Comparison of ENCODE assay signal across 32 cellular contexts in the genomic region with DNA sequence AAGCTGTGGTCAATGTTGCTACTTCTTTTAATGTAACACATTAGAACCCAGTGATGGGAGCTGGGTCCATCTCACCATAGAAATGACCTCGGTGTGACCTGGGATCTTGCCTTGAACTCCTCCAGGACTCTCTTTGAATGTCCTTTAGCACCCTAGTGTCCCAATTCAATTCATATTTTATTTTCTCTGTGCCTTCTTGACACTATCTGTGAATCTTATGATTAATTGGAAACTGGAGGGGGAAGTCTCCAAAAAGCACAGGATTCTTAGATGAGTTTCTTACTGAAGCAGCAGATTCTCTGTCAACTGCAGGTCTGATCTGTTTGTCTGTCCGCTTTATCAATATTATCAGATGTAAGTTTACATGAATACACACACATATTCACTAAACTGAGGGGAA. TPM values are rescaled to one million over a fixed set of nuclear protein-coding genes. Genes with fewer than 3 reads are reported as not detected.
DNase-seq lines count a peak whose midpoint lies in the region; ATAC-seq and TF ChIP-seq lines count a peak whose summit lies in the region.
"Had no signal": no experiment of that assay in that cellular context is flagged by ENCODE, and none has a peak within 500 bp of the region (broad histone marks: within the 10 kb centered on the region; RNA-seq: fewer than 3 reads in every experiment).

No MANE protein-coding gene starts in this region.

- no peaks in the 10 kb centered on the region for H4K20me1 ChIP-seq in BLaER1 treated with 17β-estradiol and CSF1 and Interleukin-3, amounts not matched to agents 10 nM and 100 nM
- H4K20me1 ChIP-seq in osteoblast (ENCODE audit: insufficient read depth, low read length) = no peaks in the 10 kb centered on the region

- DNase-seq in activated CD4-positive, alpha-beta T cell treated with anti-CD3 and anti-CD28 coated beads, Interleukin-2, amount 10 ng/mL, durations not matched to agents 24 days and 14 days = no peak
- DNase-seq in activated CD4-positive, alpha-beta T cell treated with anti-CD3 and anti-CD28 coated beads for 1 hour = no peak
- no peak for DNase-seq in activated T-helper 2 cell treated with anti-CD3 and anti-CD28 coated beads, Interferon-gamma antibody, Interleukin-2, Interleukin-4, amounts not matched to agents 10 μg/mL and 5 μg/mL and 100 μg/mL, durations not matched to agents 14 hours and 24 hours and 36 hours (ENCODE audit: low spot score)
- DNase-seq in osteoblast (ENCODE audit: insufficient read length, low spot score, missing footprints) (no peak), NCI-H2029 treated with DMSO at 0.1 percent for 48 hours (lab: John Stamatoyannopoulos, UW) (no peak), pons (ENCODE audit: low spot score) (no peak)
- DNase-seq: activated CD4-positive, alpha-beta T cell treated with anti-CD3 and anti-CD28 coated beads for 4 hours; activated CD8-positive, alpha-beta memory T cell treated with anti-CD3 and anti-CD28 coated beads, Interleukin-2, amount 10 ng/mL, durations not matched to agents 7 days and 5 days; activated gamma-delta T cell; amniotic stem cell; Caco-2; DND-41; effector memory CD8-positive, alpha-beta T cell; foreskin melanocyte; immature natural killer cell; naive thymus-derived CD8-positive, alpha-beta T cell; NCI-H1105 treated with DMSO at 0.1 percent for 48 hours; NCI-H2029; NCI-H345; NCI-H748 treated with DMSO at 0.1 percent for 48 hours; pancreas; right cardiac atrium had no signal

- peaks cover 6% of the 10 kb centered on the region for H3K36me3 Mint-ChIP-seq in activated CD4-positive, alpha-beta T cell treated with anti-CD3 and anti-CD28 coated beads, Interleukin-2, amount 10 ng/mL, durations not matched to agents 24 days and 14 days (ENCODE audit: low read depth)
- H3K36me3 Mint-ChIP-seq in activated T-helper 2 cell treated with anti-CD3 and anti-CD28 coated beads, Interferon-gamma antibody, Interleukin-2, Interleukin-4, amounts not matched to agents 10 μg/mL and 5 μg/mL and 100 μg/mL, durations not matched to agents 14 hours and 24 hours and 36 hours (ENCODE audit: low read depth) = peaks cover 23% of the 10 kb centered on the region
- H3K36me3 Mint-ChIP-seq: activated CD8-positive, alpha-beta memory T cell treated with anti-CD3 and anti-CD28 coated beads, Interleukin-2, amount 10 ng/mL, durations not matched to agents 7 days and 5 days; immature natural killer cell; naive thymus-derived CD8-positive, alpha-beta T cell; type B pancreatic cell had no signal

- peak overlapping the region in 9 of 11 experiments; percentile 33 to 90 (median 85); a peak in 16 of 22 replicates for H3K9ac ChIP-seq in BLaER1 treated with 17β-estradiol and CSF1 and Interleukin-3, amounts not matched to agents 10 nM and 100 nM

- peaks cover 33% of the 10 kb centered on the region for H3K4me1 Mint-ChIP-seq in activated CD4-positive, alpha-beta T cell treated with anti-CD3 and anti-CD28 coated beads, Interleukin-2, amount 10 ng/mL, durations not matched to agents 24 days and 14 days
- peaks cover 49% of the 10 kb centered on the region for H3K4me1 Mint-ChIP-seq in activated T-helper 2 cell treated with anti-CD3 and anti-CD28 coated beads, Interferon-gamma antibody, Interleukin-2, Interleukin-4, amounts not matched to agents 10 μg/mL and 5 μg/mL and 100 μg/mL, durations not matched to agents 14 hours and 24 hours and 36 hours (ENCODE audit: low read depth)

- H3K36me3 ChIP-seq in BLaER1 treated with 17β-estradiol and CSF1 and Interleukin-3, amounts not matched to agents 10 nM and 100 nM = peaks cover 0 to 12% (median 0%) of the 10 kb centered on the region in 11 experiments; a peak in 3 of 22 replicates
- H3K36me3 ChIP-seq in osteoblast (ENCODE audit: insufficient read depth, low read length) = no peaks in the 10 kb centered on the region
- H3K36me3 ChIP-seq: HAP-1, pancreas had no signal

- peaks cover 0 to 27% (median 15%) of the 10 kb centered on the region in 11 experiments; a peak in 14 of 22 replicates for H3K9me3 ChIP-seq in BLaER1 treated with 17β-estradiol and CSF1 and Interleukin-3, amounts not matched to agents 10 nM and 100 nM (replicated peaks in 1 of 11)
- H3K9me3 ChIP-seq in osteoblast (ENCODE audit: low read depth, low read length) = no peaks in the 10 kb centered on the region
- H3K9me3 ChIP-seq: Caco-2, HAP-1, pancreas had no signal

- no peaks in the 10 kb centered on the region for H3K79me2 ChIP-seq in osteoblast (ENCODE audit: insufficient read depth, low read length)

- peak overlapping the region in 8 of 11 experiments; percentile 43 to 90 (median 80); a peak in 15 of 22 replicates for H3K4me2 ChIP-seq in BLaER1 treated with 17β-estradiol and CSF1 and Interleukin-3, amounts not matched to agents 10 nM and 100 nM
- H3K4me2 ChIP-seq in osteoblast (ENCODE audit: insufficient read depth, low read length) = peak overlapping the region; percentile 46

- no peak for TF ChIP-seq CTCF in osteoblast (IDR thresholded peaks at IDR 0.05; ENCODE audit: extremely low read depth, low read depth, low read length)

- H3K27me3 ChIP-seq in BLaER1 treated with 17β-estradiol and CSF1 and Interleukin-3, amounts not matched to agents 10 nM and 100 nM = no peaks in the 10 kb centered on the region
- H3K27me3 ChIP-seq in osteoblast (ENCODE audit: insufficient read depth, low read length) = no peaks in the 10 kb centered on the region
- H3K27me3 ChIP-seq: pancreas had no signal

- ATAC-seq in GM21360 (IDR thresholded peaks at IDR 0.05; ENCODE audit: unreplicated experiment) = no peak
- ATAC-seq: activated CD8-positive, alpha-beta memory T cell treated with anti-CD3 and anti-CD28 coated beads, Interleukin-2, amount 10 ng/mL, durations not matched to agents 7 days and 5 days; effector memory CD8-positive, alpha-beta T cell; GM12878; left lobe of liver; naive thymus-derived CD8-positive, alpha-beta T cell; right cardiac atrium had no signal

- peak overlapping the region; percentile 34 for H3K4me3 Mint-ChIP-seq in activated CD4-positive, alpha-beta T cell treated with anti-CD3 and anti-CD28 coated beads, Interleukin-2, amount 10 ng/mL, durations not matched to agents 24 days and 14 days
- H3K4me3 Mint-ChIP-seq in activated T-helper 2 cell treated with anti-CD3 and anti-CD28 coated beads, Interferon-gamma antibody, Interleukin-2, Interleukin-4, amounts not matched to agents 10 μg/mL and 5 μg/mL and 100 μg/mL, durations not matched to agents 14 hours and 24 hours and 36 hours (ENCODE audit: low read depth) = peak overlapping the region; percentile 67
- H3K4me3 Mint-ChIP-seq: activated CD8-positive, alpha-beta memory T cell treated with anti-CD3 and anti-CD28 coated beads, Interleukin-2, amount 10 ng/mL, durations not matched to agents 7 days and 5 days; B cell; effector memory CD8-positive, alpha-beta T cell; immature natural killer cell; naive thymus-derived CD8-positive, alpha-beta T cell; T-helper 1 cell treated with Interleukin-12 subunit alpha and Interleukin-12 subunit beta and Interleukin-4 antibody, amounts not matched to agents 30 μg/mL and 1 μg/mL, for 36 hours; type B pancreatic cell had no signal

- peaks cover 46 to 88% (median 83%) of the 10 kb centered on the region in 10 experiments for H3K4me1 ChIP-seq in BLaER1 treated with 17β-estradiol and CSF1 and Interleukin-3, amounts not matched to agents 10 nM and 100 nM
- H3K4me1 ChIP-seq in osteoblast (ENCODE audit: insufficient read depth, low read length) = peaks cover 32% of the 10 kb centered on the region
- H3K4me1 ChIP-seq: Caco-2, HAP-1, pancreas had no signal

- H3K4me3 ChIP-seq in BLaER1 treated with 17β-estradiol and CSF1 and Interleukin-3, amounts not matched to agents 10 nM and 100 nM = peak overlapping the region in 6 of 10 experiments; percentile 30 to 67 (median 54); a peak in 11 of 20 replicates
- no peak overlapping the region for H3K4me3 ChIP-seq in osteoblast (ENCODE audit: insufficient read depth, low read length)
- H3K4me3 ChIP-seq: GM12878, HAP-1, pancreas, SK-N-MC had no signal

- intact Hi-C loops in activated CD4-positive, alpha-beta T cell treated with anti-CD3 and anti-CD28 coated beads, Interleukin-2, amount 10 ng/mL, durations not matched to agents 24 days and 14 days (cut with micrococcal nuclease) = loop anchor here (5.0 kb wide), 2 partner anchors 37 to 108 kb away; no protein-coding TSS in a partner anchor
- intact Hi-C loops in activated T-helper 2 cell treated with anti-CD3 and anti-CD28 coated beads, Interferon-gamma antibody, Interleukin-2, Interleukin-4, amounts not matched to agents 10 μg/mL and 5 μg/mL and 100 μg/mL, durations not matched to agents 14 hours and 24 hours and 36 hours (cut with micrococcal nuclease) = loop anchor here (1.0 to 5.0 kb wide), 2 partner anchors 33 to 35 kb away; no protein-coding TSS in a partner anchor

- H3K27ac Mint-ChIP-seq in activated CD4-positive, alpha-beta T cell treated with anti-CD3 and anti-CD28 coated beads, Interleukin-2, amount 10 ng/mL, durations not matched to agents 24 days and 14 days = no peak overlapping the region
- peak overlapping the region; percentile 59 for H3K27ac Mint-ChIP-seq in activated T-helper 2 cell treated with anti-CD3 and anti-CD28 coated beads, Interferon-gamma antibody, Interleukin-2, Interleukin-4, amounts not matched to agents 10 μg/mL and 5 μg/mL and 100 μg/mL, durations not matched to agents 14 hours and 24 hours and 36 hours
- H3K27ac Mint-ChIP-seq: activated CD8-positive, alpha-beta memory T cell treated with anti-CD3 and anti-CD28 coated beads, Interleukin-2, amount 10 ng/mL, durations not matched to agents 7 days and 5 days; B cell; immature natural killer cell; naive thymus-derived CD8-positive, alpha-beta T cell; T-helper 1 cell treated with Interleukin-12 subunit alpha and Interleukin-12 subunit beta and Interleukin-4 antibody, amounts not matched to agents 30 μg/mL and 1 μg/mL, for 36 hours; type B pancreatic cell had no signal

- H3K9me3 Mint-ChIP-seq in activated CD4-positive, alpha-beta T cell treated with anti-CD3 and anti-CD28 coated beads, Interleukin-2, amount 10 ng/mL, durations not matched to agents 24 days and 14 days = no peaks in the 10 kb centered on the region
- H3K9me3 Mint-ChIP-seq in activated T-helper 2 cell treated with anti-CD3 and anti-CD28 coated beads, Interferon-gamma antibody, Interleukin-2, Interleukin-4, amounts not matched to agents 10 μg/mL and 5 μg/mL and 100 μg/mL, durations not matched to agents 14 hours and 24 hours and 36 hours = peaks cover 19% of the 10 kb centered on the region
- H3K9me3 Mint-ChIP-seq: effector memory CD8-positive, alpha-beta T cell; immature natural killer cell; naive thymus-derived CD8-positive, alpha-beta T cell; T-helper 1 cell treated with Interleukin-12 subunit alpha and Interleukin-12 subunit beta and Interleukin-4 antibody, amounts not matched to agents 30 μg/mL and 1 μg/mL, for 36 hours; type B pancreatic cell had no signal

- H2AFZ ChIP-seq in osteoblast (ENCODE audit: low read length) = no peak overlapping the region

- no peaks in the 10 kb centered on the region for H3K27me3 Mint-ChIP-seq in activated CD4-positive, alpha-beta T cell treated with anti-CD3 and anti-CD28 coated beads, Interleukin-2, amount 10 ng/mL, durations not matched to agents 24 days and 14 days
- H3K27me3 Mint-ChIP-seq in activated T-helper 2 cell treated with anti-CD3 and anti-CD28 coated beads, Interferon-gamma antibody, Interleukin-2, Interleukin-4, amounts not matched to agents 10 μg/mL and 5 μg/mL and 100 μg/mL, durations not matched to agents 14 hours and 24 hours and 36 hours (ENCODE audit: low read depth) = no peaks in the 10 kb centered on the region
- H3K27me3 Mint-ChIP-seq: activated CD8-positive, alpha-beta memory T cell treated with anti-CD3 and anti-CD28 coated beads, Interleukin-2, amount 10 ng/mL, durations not matched to agents 7 days and 5 days; B cell; type B pancreatic cell had no signal

- peak overlapping the region; percentile 95 to 100 (median 98); a peak in 21 of 22 replicates for H3K27ac ChIP-seq in BLaER1 treated with 17β-estradiol and CSF1 and Interleukin-3, amounts not matched to agents 10 nM and 100 nM
- H3K27ac ChIP-seq in osteoblast (ENCODE audit: low read depth, low read length) = no peak overlapping the region
- H3K27ac ChIP-seq: pancreas, SK-N-MC had no signal

RNA-seq across cellular contexts. Expression of a gene that starts 0.5 kb away (rescaled TPM):
- total RNA-seq in activated CD4-positive, alpha-beta T cell treated with anti-CD3 and anti-CD28 coated beads, Interleukin-2, amount 10 ng/mL, durations not matched to agents 24 days and 14 days = 4.5 and 5.2 TPM in 2 replicates
- 3.3 and 3.6 TPM in 2 replicates for total RNA-seq in activated T-helper 2 cell treated with anti-CD3 and anti-CD28 coated beads, Interferon-gamma antibody, Interleukin-2, Interleukin-4, amounts not matched to agents 10 μg/mL and 5 μg/mL and 100 μg/mL, durations not matched to agents 14 hours and 24 hours and 36 hours
- not detected in 2 replicates for total RNA-seq in osteoblast
- total RNA-seq: activated CD8-positive, alpha-beta memory T cell treated with anti-CD3 and anti-CD28 coated beads, Interleukin-2, amount 10 ng/mL, durations not matched to agents 7 days and 5 days; Caco-2; naive thymus-derived CD8-positive, alpha-beta T cell had no signal

RNA-seq across cellular contexts. Expression of a gene that starts 38.7 kb away (rescaled TPM):
- not detected in 2 replicates for total RNA-seq in activated CD4-positive, alpha-beta T cell treated with anti-CD3 and anti-CD28 coated beads, Interleukin-2, amount 10 ng/mL, durations not matched to agents 24 days and 14 days
- 0.02 TPM in 1 of 2 replicates, not detected in the other for total RNA-seq in activated T-helper 2 cell treated with anti-CD3 and anti-CD28 coated beads, Interferon-gamma antibody, Interleukin-2, Interleukin-4, amounts not matched to agents 10 μg/mL and 5 μg/mL and 100 μg/mL, durations not matched to agents 14 hours and 24 hours and 36 hours
- total RNA-seq in osteoblast = under 0.01 TPM in 1 of 2 replicates, not detected in the other
- total RNA-seq: activated CD8-positive, alpha-beta memory T cell treated with anti-CD3 and anti-CD28 coated beads, Interleukin-2, amount 10 ng/mL, durations not matched to agents 7 days and 5 days; B cell; Caco-2; esophagus mucosa; GM12878 had no signal
